8 cellular contexts compared by ENCODE assay signal in the genomic region with DNA sequence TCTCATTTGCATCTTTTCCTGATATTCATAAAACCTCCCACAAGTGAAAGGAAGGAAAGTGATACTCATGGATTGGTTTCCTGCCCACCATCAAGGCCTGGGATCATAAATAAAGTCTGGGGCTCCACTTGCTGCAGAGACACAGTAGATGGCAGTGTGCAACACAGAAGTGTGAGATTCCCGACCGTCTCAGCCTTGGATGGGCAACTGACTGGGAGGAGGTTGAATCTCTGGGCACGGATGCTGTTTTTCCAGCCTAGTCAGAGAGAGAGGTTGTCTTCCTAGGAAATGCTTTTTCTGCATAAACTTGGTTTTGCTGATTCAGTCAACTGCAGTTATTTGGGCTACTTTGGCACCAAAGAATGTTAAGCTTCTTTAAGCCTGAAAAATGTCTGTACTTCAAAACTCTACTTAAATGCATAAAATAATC. TPM values are rescaled to one million over a fixed set of nuclear protein-coding genes. Genes with fewer than 3 reads are reported as not detected.
DNase-seq lines count a peak whose midpoint lies in the region; ATAC-seq lines count a peak whose summit lies in the region.

No MANE protein-coding gene starts in this region.

- intact Hi-C loops in activated CD4-positive, alpha-beta T cell treated with anti-CD3 and anti-CD28 coated beads for 36 hours (cut with DNase I, micrococcal nuclease), result no loop called here

- CTCF ChIA-PET in activated CD4-positive, alpha-beta T cell treated with anti-CD3 and anti-CD28 coated beads for 36 hours (lab: Charles Lee), result no interaction called here

- DNase-seq in AG08395 (ENCODE audit: low spot score) (peak; percentile 83), NCI-H82 treated with DMSO at 0.1 percent for 48 hours (lab: John Stamatoyannopoulos, UW; ENCODE audit: unreplicated experiment) (peak; percentile 57), dedifferentiated amniotic fluid mesenchymal stem cell (ENCODE audit: extremely low spot score) (peak; percentile 81), lung microvascular endothelial cell (ENCODE audit: low read depth in 2 of 2) (peak; percentile 88 to 92), MV-4-11 (lab: John Stamatoyannopoulos, UW) (no peak)
- no peak for DNase-seq in activated CD4-positive, alpha-beta T cell treated with anti-CD3 and anti-CD28 coated beads for 36 hours

- no peak overlapping the region for H3K27ac Mint-ChIP-seq in activated CD4-positive, alpha-beta T cell treated with anti-CD3 and anti-CD28 coated beads for 36 hours

- H3K4me3 Mint-ChIP-seq in activated CD4-positive, alpha-beta T cell treated with anti-CD3 and anti-CD28 coated beads for 36 hours, result no peak overlapping the region

- no peaks in the 10 kb centered on the region for H3K9me3 Mint-ChIP-seq in activated CD4-positive, alpha-beta T cell treated with anti-CD3 and anti-CD28 coated beads for 36 hours (ENCODE audit: low read depth)

- H3K36me3 Mint-ChIP-seq in activated CD4-positive, alpha-beta T cell treated with anti-CD3 and anti-CD28 coated beads for 36 hours (ENCODE audit: low read depth), result no peaks in the 10 kb centered on the region

- ATAC-seq in HG02885 (IDR thresholded peaks at IDR 0.05; ENCODE audit: poor library complexity, unreplicated experiment) (peak; percentile 47), GM21423 (IDR thresholded peaks at IDR 0.05; ENCODE audit: unreplicated experiment) (no peak)
- ATAC-seq in activated CD4-positive, alpha-beta T cell treated with anti-CD3 and anti-CD28 coated beads for 36 hours, result no peak

- peaks cover 10% of the 10 kb centered on the region for H3K27me3 Mint-ChIP-seq in activated CD4-positive, alpha-beta T cell treated with anti-CD3 and anti-CD28 coated beads for 36 hours

- no peaks in the 10 kb centered on the region for H3K4me1 Mint-ChIP-seq in activated CD4-positive, alpha-beta T cell treated with anti-CD3 and anti-CD28 coated beads for 36 hours

- POLR2A ChIA-PET in activated CD4-positive, alpha-beta T cell treated with anti-CD3 and anti-CD28 coated beads for 36 hours (lab: Charles Lee), result no interaction called here

RNA-seq across cellular contexts. Expression of a gene that starts 9.9 kb away (rescaled TPM):
- total RNA-seq in lung microvascular endothelial cell, result under 0.01 TPM in 1 of 2 replicates, not detected in the other
- total RNA-seq in activated CD4-positive, alpha-beta T cell treated with anti-CD3 and anti-CD28 coated beads for 36 hours, result not detected

Comparison
In these comparisons a context has a peak if more than half of its experiments do, and no peak if none do; other contexts are left out.
1. DNase-seq: peak in AG08395 (single experiment), NCI-H82 treated with DMSO at 0.1 percent for 48 hours (single experiment), dedifferentiated amniotic fluid mesenchymal stem cell (single experiment) and lung microvascular endothelial cell (2 of 2); none in MV-4-11 (single experiment) and activated CD4-positive, alpha-beta T cell treated with anti-CD3 and anti-CD28 coated beads for 36 hours (single experiment).